In genomic region chr6:134415194-134415593, GRCh38 we compare ENCODE assay signal across 19 cellular contexts.
"Had no signal": no experiment of that assay in that cellular context is flagged by ENCODE, and none has a peak within 500 bp of the region (broad histone marks: within the 10 kb centered on the region; RNA-seq: fewer than 3 reads in every experiment).

No MANE protein-coding gene starts in this region.

- H3K36me3 ChIP-seq: left lung, sigmoid colon, spleen, stomach, upper lobe of left lung had no signal

- H3K27me3 ChIP-seq: left lung, sigmoid colon, spleen, stomach, testis, upper lobe of left lung had no signal

- H3K9me3 Mint-ChIP-seq: memory B cell, natural killer cell had no signal

- H3K27ac ChIP-seq: epithelial cell of prostate, psoas muscle, sigmoid colon, testis had no signal

- H3K4me1 Mint-ChIP-seq: natural killer cell had no signal

- H3K27me3 Mint-ChIP-seq: memory B cell had no signal

- DNase-seq: activated CD4-positive, alpha-beta T cell treated with anti-CD3 and anti-CD28 coated beads, Interleukin-2, amount 50 U/mL, for 1 hour; activated CD8-positive, alpha-beta memory T cell treated with anti-CD3 and anti-CD28 coated beads for 24 hours; aorta; effector memory CD4-positive, alpha-beta T cell; hippocampal formation; kidney; left lung; natural killer cell; psoas muscle; sigmoid colon; spleen; stomach; testis; upper lobe of left lung had no signal

- FAIRE-seq: frontal cortex, kidney, TTC549 had no signal

- H3K9me3 ChIP-seq: left lung, psoas muscle, sigmoid colon, testis, upper lobe of left lung had no signal

- H3K36me3 Mint-ChIP-seq: natural killer cell had no signal

- H3K4me3 ChIP-seq: left lung, psoas muscle, sigmoid colon, stomach, testis, upper lobe of left lung had no signal

- H3K4me3 Mint-ChIP-seq: memory B cell, natural killer cell, WTC11 had no signal

- H3K27ac Mint-ChIP-seq: memory B cell, natural killer cell, WTC11 had no signal

- ATAC-seq: left lung, natural killer cell, WTC11 had no signal

- H3K4me1 ChIP-seq: psoas muscle, sigmoid colon, testis had no signal
